Comparison of ENCODE assay signal across 8 cellular contexts in genomic region chr12:49108958-49109404, GRCh38. TPM values are rescaled to one million over a fixed set of nuclear protein-coding genes. Genes with fewer than 3 reads are reported as not detected.
A peak's percentile ranks its signal among the peaks of the same experiment; 100 is the strongest.
DNase-seq lines count a peak whose midpoint lies in the region; FAIRE-seq and TF ChIP-seq lines count a peak whose summit lies in the region.

No MANE protein-coding gene starts in this region.

- no peaks in the 10 kb centered on the region for H3K9me3 Mint-ChIP-seq in activated T-cell treated with anti-CD3 and anti-CD28 coated beads, Interleukin-2, amount 50 U/mL, for 24 hours

- H3K4me1 ChIP-seq in stomach smooth muscle (ENCODE audit: control insufficient read depth, insufficient read depth, low read length), result peaks cover 51% of the 10 kb centered on the region

- peaks cover 38% of the 10 kb centered on the region for H3K4me1 Mint-ChIP-seq in activated T-cell treated with anti-CD3 and anti-CD28 coated beads, Interleukin-2, amount 50 U/mL, for 24 hours (ENCODE audit: low read depth)

- H3K27ac ChIP-seq in stomach smooth muscle (ENCODE audit: low read length), result peak overlapping the region; percentile 96

- H3K9me3 ChIP-seq in stomach smooth muscle (ENCODE audit: control insufficient read depth in 2 of 2, low read length in 2 of 2), result no peaks in the 10 kb centered on the region

- TF ChIP-seq POLR2A in GM12891 (IDR thresholded peaks at IDR 0.05; ENCODE audit: low read depth, low read length), result no peak

- peak overlapping the region; percentile 3 to 75 for H3K9ac ChIP-seq in stomach smooth muscle (ENCODE audit: low read length in 2 of 2)

- DNase-seq in activated T-cell treated with anti-CD3 and anti-CD28 coated beads, Interleukin-2, amount 50 U/mL, for 24 hours, result no peak
- no peak for DNase-seq in activated T-cell treated with anti-CD3 and anti-CD28 coated beads, Interleukin-2, amount 50 U/mL, for 1 hour
- DNase-seq in amniotic epithelial cell (ENCODE audit: low read depth) (peak; percentile 90), kidney glomerular epithelial cell (lab: John Stamatoyannopoulos, UW) (peak; percentile 13), GOT3 (lab: John Stamatoyannopoulos, UW) (no peak), GM12891 (ENCODE audit: insufficient read length, low spot score) (no peak), RPMI8226 (no peak)

- no peak for FAIRE-seq in GM12891 (lab: Jason Lieb, UNC)

- H3K4me3 ChIP-seq in stomach smooth muscle (ENCODE audit: low read length in 2 of 2), result peak overlapping the region; percentile 93 to 95

- no peaks in the 10 kb centered on the region for H3K27me3 Mint-ChIP-seq in activated T-cell treated with anti-CD3 and anti-CD28 coated beads, Interleukin-2, amount 50 U/mL, for 24 hours

- H3K4me3 Mint-ChIP-seq in activated T-cell treated with anti-CD3 and anti-CD28 coated beads, Interleukin-2, amount 50 U/mL, for 24 hours, result peak overlapping the region; percentile 95

- no peaks in the 10 kb centered on the region for H3K27me3 ChIP-seq in stomach smooth muscle (ENCODE audit: control insufficient read depth in 1 of 2, insufficient read depth in 2 of 2, low read length in 2 of 2)

- H3K36me3 Mint-ChIP-seq in activated T-cell treated with anti-CD3 and anti-CD28 coated beads, Interleukin-2, amount 50 U/mL, for 24 hours (ENCODE audit: low read depth), result peaks cover 28% of the 10 kb centered on the region

- H3K27ac Mint-ChIP-seq in activated T-cell treated with anti-CD3 and anti-CD28 coated beads, Interleukin-2, amount 50 U/mL, for 24 hours, result peak overlapping the region; percentile 89

- peaks cover 14 to 23% of the 10 kb centered on the region in 2 donors for H3K36me3 ChIP-seq in stomach smooth muscle (ENCODE audit: control insufficient read depth in 2 of 2, insufficient read depth in 2 of 2, low read length in 2 of 2)

TF ChIP-seq in GM12891, 5 proteins besides CTCF, POLR2A, EP300 and RAD21:
- TF ChIP-seq POU2F2 (IDR thresholded peaks at IDR 0.05; ENCODE audit: low read depth, low read length) (no peak), SPI1 (IDR thresholded peaks at IDR 0.05; ENCODE audit: low read depth, low read length) (no peak), TAF1 (IDR thresholded peaks at IDR 0.05; ENCODE audit: low read depth, low read length) (no peak), PAX5 (IDR thresholded peaks at IDR 0.05; ENCODE audit: insufficient read depth, low read length, severe bottlenecking) (no peak), POLR2AphosphoS5 (IDR thresholded peaks at IDR 0.05; ENCODE audit: low read depth, low read length) (no peak)

RNA-seq across cellular contexts. Expression of gene LMBR1L, which starts 1.7 kb away (rescaled TPM):
- 21.6 TPM for polyA plus RNA-seq in GM12891 (2012; ENCODE audit: low read depth, missing spikeins)

RNA-seq across cellular contexts. Expression of gene DHH, which starts 14.4 kb away (rescaled TPM):
- not detected for polyA plus RNA-seq in GM12891 (2012; ENCODE audit: low read depth, missing spikeins)

RNA-seq across cellular contexts. Expression of gene TUBA1B, which starts 22.2 kb away (rescaled TPM):
- polyA plus RNA-seq in GM12891 (2012; ENCODE audit: low read depth, missing spikeins), result 1,284 TPM

RNA-seq across cellular contexts. Expression of gene RHEBL1, which starts 39.2 kb away (rescaled TPM):
- 6.1 TPM for polyA plus RNA-seq in GM12891 (2012; ENCODE audit: low read depth, missing spikeins)

RNA-seq across cellular contexts. Expression of gene KMT2D, which starts 48.4 kb away (rescaled TPM):
- polyA plus RNA-seq in GM12891 (2012; ENCODE audit: low read depth, missing spikeins), result 17.2 TPM

Comparison
In these comparisons a context has a peak if more than half of its experiments do, and no peak if none do; other contexts are left out.
1. DNase-seq: peak in amniotic epithelial cell (single experiment) and kidney glomerular epithelial cell (single experiment); none in activated T-cell treated with anti-CD3 and anti-CD28 coated beads, Interleukin-2, amount 50 U/mL, for 24 hours (single experiment), activated T-cell treated with anti-CD3 and anti-CD28 coated beads, Interleukin-2, amount 50 U/mL, for 1 hour (single experiment), GOT3 (single experiment), GM12891 (single experiment) and RPMI8226 (single experiment).